Comparison of ENCODE assay signal across 17 cellular contexts in genomic region chr7:70097639-70098038, GRCh38.
A peak's percentile ranks its signal among the peaks of the same experiment; 100 is the strongest.
DNase-seq lines count a peak whose midpoint lies in the region; ATAC-seq and TF ChIP-seq lines count a peak whose summit lies in the region.
"Had no signal": no experiment of that assay in that cellular context is flagged by ENCODE, and none has a peak within 500 bp of the region (broad histone marks: within the 10 kb centered on the region; RNA-seq: fewer than 3 reads in every experiment).

No MANE protein-coding gene starts in this region.

- CTCF ChIA-PET in HEK293 (lab: Yijun Ruan, JAX) = interaction anchor here (0.6 kb wide), 1 partner anchor 37 kb away, joined by 3 read pairs; no protein-coding TSS in a partner anchor
- CTCF ChIA-PET in GM10248 (lab: Yijun Ruan, JAX) = no interaction called here

- H3K9ac ChIP-seq in SK-N-MC (ENCODE audit: insufficient read length) = no peak overlapping the region

- ATAC-seq in GM18520 (IDR thresholded peaks at IDR 0.05; ENCODE audit: unreplicated experiment) (no peak), left lobe of liver (no peak), GM21576 (IDR thresholded peaks at IDR 0.05; ENCODE audit: unreplicated experiment) (no peak)
- ATAC-seq: GM12878, HepG2, T-helper 17 cell had no signal

- H3K36me3 ChIP-seq in HEK293 (ENCODE audit: control insufficient read depth in 2 of 2, insufficient read depth in 1 of 2, low read length in 2 of 2) (no peaks in the 10 kb centered on the region), SK-N-MC (ENCODE audit: insufficient read depth, low read length) (no peaks in the 10 kb centered on the region)
- H3K36me3 ChIP-seq: Peyer's patch had no signal

- POLR2A ChIA-PET in HEK293 (lab: Yijun Ruan, JAX) (interaction anchor here (0.6 to 1.2 kb wide), 2 partner anchors 37 to 641 kb away, joined by 3 read pairs; no protein-coding TSS in a partner anchor), GM10248 (lab: Yijun Ruan, JAX) (no interaction called here)

- H3K9me3 ChIP-seq in HEK293 (ENCODE audit: control insufficient read depth, insufficient read depth, low read depth, low read length) (no peaks in the 10 kb centered on the region), SK-N-MC (ENCODE audit: low read depth, low read length) (no peaks in the 10 kb centered on the region)
- H3K9me3 ChIP-seq: Caco-2, Peyer's patch had no signal

- no peak overlapping the region for H3K4me3 ChIP-seq in HEK293 (ENCODE audit: low read depth, low read length)
- peak overlapping the region; percentile 55 for H3K4me3 ChIP-seq in SK-N-MC
- H3K4me3 ChIP-seq: GM12878, Peyer's patch had no signal

- TF ChIP-seq CTCF in HEK293 (tag by site-specific recombination; IDR thresholded peaks at IDR 0.05) (no peak), GM10248 (IDR thresholded peaks at IDR 0.05; ENCODE audit: control extremely low read depth, extremely low read depth, low read depth, missing control alignments) (no peak)

- H3K4me1 ChIP-seq in HEK293 (ENCODE audit: control insufficient read depth, insufficient read depth, low read length) = peaks cover 35% of the 10 kb centered on the region
- H3K4me1 ChIP-seq: Caco-2 had no signal

- H3K27ac ChIP-seq in HEK293 (ENCODE audit: extremely low read depth, low read depth, low read length) = peak overlapping the region; percentile 74
- no peak overlapping the region for H3K27ac ChIP-seq in SK-N-MC
- H3K27ac ChIP-seq: Peyer's patch had no signal

- DNase-seq in DMS153 treated with DMSO at 0.1 percent for 48 hours (lab: John Stamatoyannopoulos, UW; ENCODE audit: unreplicated experiment) (peak; percentile 54), NCI-H2227 (lab: John Stamatoyannopoulos, UW; ENCODE audit: unreplicated experiment) (peak; percentile 38), SK-N-MC (ENCODE audit: low read depth, low spot score) (no peak), left lobe of liver (ENCODE audit: low spot score) (no peak), GM10248 (ENCODE audit: extremely low spot score) (no peak)
- DNase-seq: Caco-2; CD4-positive, CD25-positive, alpha-beta regulatory T cell; DND-41; KG1; NCI-H345; Peyer's patch; T-helper 17 cell had no signal

TF ChIP-seq in HEK293, 187 proteins besides CTCF, POLR2A, EP300 and RAD21:
- TF ChIP-seq HOXD13 (CRISPR knock-in tag; IDR thresholded peaks at IDR 0.05; ENCODE audit: borderline replicate concordance) = no peak
- peak; percentile 21; the same call in 1 of the 2 replicates for TF ChIP-seq ZBTB44 (tag by site-specific recombination; IDR thresholded peaks at IDR 0.05)
- no peak for TF ChIP-seq ZNF629 (tag by site-specific recombination; IDR thresholded peaks at IDR 0.05)
- no peak for TF ChIP-seq OSR2 (tag by site-specific recombination; IDR thresholded peaks at IDR 0.05)
- peak; percentile 44 for TF ChIP-seq TRIM28 (IDR thresholded peaks at IDR 0.05; ENCODE audit: borderline replicate concordance, low read length)

Comparison
In these comparisons a context has a peak if more than half of its experiments do, and no peak if none do; other contexts are left out.
1. DNase-seq: peak in DMS153 treated with DMSO at 0.1 percent for 48 hours (single experiment) and NCI-H2227 (single experiment); none in SK-N-MC (single experiment), left lobe of liver (single experiment) and GM10248 (single experiment).